Comparison of ENCODE assay signal across 19 cellular contexts in the genomic region with DNA sequence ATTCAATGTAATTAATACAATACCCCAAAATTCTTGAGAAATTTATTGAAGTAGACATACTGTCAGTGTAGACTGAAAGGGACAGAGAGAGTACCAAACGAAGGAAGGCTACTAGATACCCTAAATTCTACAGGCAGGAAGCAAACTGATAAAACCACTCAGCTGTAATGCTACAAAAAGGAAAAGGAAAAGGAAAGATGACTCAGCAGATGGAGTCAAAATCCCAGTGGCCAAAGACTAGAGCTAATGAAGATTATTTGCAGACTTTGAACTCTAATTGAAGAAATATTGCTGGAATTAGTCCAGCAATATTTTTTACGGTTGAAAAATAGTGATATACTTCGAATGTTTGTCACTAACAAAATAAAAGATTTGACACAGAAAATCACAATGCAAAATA.
A peak's percentile ranks its signal among the peaks of the same experiment; 100 is the strongest.
DNase-seq lines count a peak whose midpoint lies in the region; ATAC-seq, FAIRE-seq and TF ChIP-seq lines count a peak whose summit lies in the region.
"Had no signal": no experiment of that assay in that cellular context is flagged by ENCODE, and none has a peak within 500 bp of the region (broad histone marks: within the 10 kb centered on the region; RNA-seq: fewer than 3 reads in every experiment).

No MANE protein-coding gene starts in this region.

- H3K9ac ChIP-seq in SU-DHL-6 (ENCODE audit: low read length) = no peak overlapping the region
- H3K9ac ChIP-seq in HepG2 (ENCODE audit: insufficient read depth, low read depth, low read length) = no peak overlapping the region
- H3K9ac ChIP-seq in mesenchymal stem cell (ENCODE audit: low read length) = no peak overlapping the region

- H2AK5ac ChIP-seq in mesenchymal stem cell (ENCODE audit: low read length, severe bottlenecking) = no peak overlapping the region

- H3K4me3 ChIP-seq in A549 (no peak overlapping the region), GM23338 (no peak overlapping the region), SU-DHL-6 (ENCODE audit: insufficient read depth, low read length, poor library complexity, severe bottlenecking) (no peak overlapping the region), HepG2 (replicated peaks in 1 of 3; ENCODE audit: insufficient read depth in 1 of 3, low read depth in 2 of 3, low read length in 3 of 3) (no peak overlapping the region), lower lobe of right lung (no peak overlapping the region), mesenchymal stem cell (ENCODE audit: insufficient read depth in 1 of 2, low read depth in 1 of 2, low read length in 2 of 2) (no peak overlapping the region)

- intact Hi-C loops in HepG2 (cut with micrococcal nuclease; ENCODE audit: unreplicated experiment) = no loop called here
- intact Hi-C loops in lower lobe of right lung (cut with DNase I) = no loop called here

- TF ChIP-seq EP300 in A549 (IDR thresholded peaks at IDR 0.05) (no peak), HepG2 (IDR thresholded peaks at IDR 0.05; ENCODE audit: low read depth in 2 of 2, low read length in 2 of 2) (no peak), HepG2 (CRISPR knock-in tag; IDR thresholded peaks at IDR 0.05; ENCODE audit: borderline replicate concordance) (no peak)

- H3K4me2 ChIP-seq in A549 = no peak overlapping the region
- no peak overlapping the region for H3K4me2 ChIP-seq in GM23338
- H3K4me2 ChIP-seq in SU-DHL-6 (ENCODE audit: low read depth, low read length, poor library complexity, severe bottlenecking) = no peak overlapping the region
- H3K4me2 ChIP-seq in HepG2 (ENCODE audit: low read depth, low read length) = no peak overlapping the region
- no peak overlapping the region for H3K4me2 ChIP-seq in mesenchymal stem cell (ENCODE audit: low read length, poor library complexity, severe bottlenecking)

- H3K14ac ChIP-seq in mesenchymal stem cell (ENCODE audit: low read length in 2 of 2) = no peak overlapping the region

- H3K4ac ChIP-seq in mesenchymal stem cell (ENCODE audit: low read depth in 1 of 2, low read length in 2 of 2) = no peak overlapping the region

- H2BK15ac ChIP-seq in mesenchymal stem cell (ENCODE audit: low read depth, poor library complexity, severe bottlenecking) = no peak overlapping the region

- H3K27me3 Mint-ChIP-seq in GM23338 (ENCODE audit: insufficient read depth, low read depth, poor library complexity) = no peaks in the 10 kb centered on the region
- H3K27me3 Mint-ChIP-seq: CD4-positive, alpha-beta T cell had no signal

- TF ChIP-seq RAD21 in A549 (conservative IDR thresholded peaks at IDR 0.05 in 1 of 2, IDR thresholded peaks at IDR 0.05 in 1 of 2) (no peak), HepG2 (CRISPR knock-in tag; IDR thresholded peaks at IDR 0.05) (no peak)

- FAIRE-seq in A549 (lab: Jason Lieb, UNC) = no peak
- no peak for FAIRE-seq in HepG2 (lab: Jason Lieb, UNC)
- FAIRE-seq: GM12892 had no signal

- H2BK120ac ChIP-seq in mesenchymal stem cell (ENCODE audit: low read depth, low read length) = no peak overlapping the region

- H2AFZ ChIP-seq in GM23338 (no peak overlapping the region; the same call in 1 of the 2 replicates), SU-DHL-6 (ENCODE audit: low read depth, low read length, severe bottlenecking) (peak overlapping the region; percentile 70), HepG2 (ENCODE audit: low read length) (no peak overlapping the region), mesenchymal stem cell (ENCODE audit: low read depth, low read length) (no peak overlapping the region)

- H4K20me1 ChIP-seq in GM23338 (replicated peaks; ENCODE audit: insufficient read depth) (no peaks in the 10 kb centered on the region), SU-DHL-6 (ENCODE audit: low read depth, low read length) (no peaks in the 10 kb centered on the region), HepG2 (ENCODE audit: insufficient read depth, low read length) (no peaks in the 10 kb centered on the region)

- POLR2A ChIA-PET in A549 (lab: Yijun Ruan, JAX) (no interaction called here), HepG2 (lab: Yijun Ruan, JAX) (no interaction called here)

- 72% methylated on average over 3 of the region's 3 CpGs for WGBS in A549 (ENCODE audit: missing lambda C conversion rate)
- WGBS in HepG2 (ENCODE audit: low lambda C conversion rate) = 0% methylated on average over 3 of the region's 3 CpGs
- WGBS in mesenchymal stem cell = no CpG with 5 or more reads among the region's 3 CpGs

- no peak overlapping the region for H3K23ac ChIP-seq in mesenchymal stem cell (ENCODE audit: low read length in 2 of 2)

- H3K4me1 Mint-ChIP-seq in GM23338 = peaks cover 12% of the 10 kb centered on the region; the same call in 2 of the 3 replicates

- H3K27ac ChIP-seq in A549 = no peak overlapping the region
- H3K27ac ChIP-seq in GM23338 (ENCODE audit: low read depth) = no peak overlapping the region
- no peak overlapping the region for H3K27ac ChIP-seq in SU-DHL-6 (ENCODE audit: low read depth, low read length)
- no peak overlapping the region for H3K27ac ChIP-seq in HepG2 (ENCODE audit: extremely low read length, insufficient read depth, low read length)
- no peak overlapping the region for H3K27ac ChIP-seq in lower lobe of right lung
- H3K27ac ChIP-seq in mesenchymal stem cell (ENCODE audit: low read length, poor library complexity, severe bottlenecking) = no peak overlapping the region

- ATAC-seq in A549 (no peak), GM23338 (no peak), HepG2 (no peak), lower lobe of right lung (no peak)
- ATAC-seq: Panc1 had no signal

- H3K27ac Mint-ChIP-seq in GM23338 = peak overlapping the region; percentile 62; the same call in 1 of the 2 replicates
- H3K27ac Mint-ChIP-seq: CD4-positive, alpha-beta T cell had no signal

- no peak overlapping the region for H3K18ac ChIP-seq in mesenchymal stem cell (ENCODE audit: low read depth in 1 of 2, low read length in 2 of 2)

- H4K91ac ChIP-seq in mesenchymal stem cell (ENCODE audit: low read length) = no peak overlapping the region

- H3K4me1 ChIP-seq in A549 (no peaks in the 10 kb centered on the region), GM23338 (ENCODE audit: insufficient read depth) (peaks cover 5% of the 10 kb centered on the region; the same call in 1 of the 2 replicates), HepG2 (ENCODE audit: insufficient read depth, low read length) (no peaks in the 10 kb centered on the region), lower lobe of right lung (no peaks in the 10 kb centered on the region), mesenchymal stem cell (ENCODE audit: control insufficient read depth, insufficient read depth, low read depth, low read length) (no peaks in the 10 kb centered on the region)
- H3K4me1 ChIP-seq: Caco-2 had no signal

- H2BK5ac ChIP-seq in mesenchymal stem cell (ENCODE audit: low read depth, low read length, poor library complexity, severe bottlenecking) = no peak overlapping the region

- TF ChIP-seq POLR2A in A549 (IDR thresholded peaks at IDR 0.05; ENCODE audit: low read length) = no peak
- TF ChIP-seq POLR2A in HepG2 (IDR thresholded peaks at IDR 0.05; ENCODE audit: insufficient read depth in 1 of 2, low read depth in 2 of 2, low read length in 2 of 2) = no peak

- in situ Hi-C loops in HepG2 (cut with HindIII; ENCODE audit: extremely low pct_ligation_motif_present, low pct_unique_long_range_greater_than_20kb) = no loop called here

- no peak overlapping the region for H4K8ac ChIP-seq in mesenchymal stem cell (ENCODE audit: low read length)

- H3K79me2 ChIP-seq in GM23338 (replicated peaks; ENCODE audit: insufficient read depth) (no peaks in the 10 kb centered on the region), SU-DHL-6 (ENCODE audit: insufficient read depth, low read length) (no peaks in the 10 kb centered on the region), HepG2 (ENCODE audit: insufficient read depth, low read length) (no peaks in the 10 kb centered on the region)

- no peaks in the 10 kb centered on the region for H3K9me3 Mint-ChIP-seq in GM23338

- H2BK12ac ChIP-seq in mesenchymal stem cell (ENCODE audit: low read length in 2 of 2) = no peak overlapping the region

- H3K36me3 ChIP-seq in GM23338 (ENCODE audit: insufficient read depth) (no peaks in the 10 kb centered on the region), SU-DHL-6 (ENCODE audit: low read length) (no peaks in the 10 kb centered on the region), HepG2 (replicated peaks in 1 of 2; ENCODE audit: control insufficient read depth in 1 of 2, insufficient read depth in 2 of 2, low read length in 2 of 2) (no peaks in the 10 kb centered on the region), lower lobe of right lung (no peaks in the 10 kb centered on the region), mesenchymal stem cell (ENCODE audit: control insufficient read depth in 1 of 2, insufficient read depth in 2 of 2, low read depth in 1 of 2, low read length in 2 of 2) (no peaks in the 10 kb centered on the region)

- CTCF ChIA-PET in A549 (lab: Yijun Ruan, JAX) (no interaction called here), HepG2 (lab: Yijun Ruan, JAX; ENCODE audit: low intra/inter-chr PET ratio, low total read pairs) (no interaction called here)

- DNase-seq in A549 (ENCODE audit: low read depth in 1 of 2, low spot score in 1 of 2) (no peak), GM23338 (ENCODE audit: low spot score) (no peak), HepG2 (ENCODE audit: low spot score) (no peak), lower lobe of right lung (no peak), NCI-H2196 treated with DMSO at 0.1 percent for 48 hours (lab: John Stamatoyannopoulos, UW; ENCODE audit: unreplicated experiment) (no peak), mesenchymal stem cell (no peak)
- no peak for DNase-seq in activated T-cell treated with anti-CD3 and anti-CD28 coated beads, Interleukin-2, amount 50 U/mL, for 48 hours
- DNase-seq: Caco-2; CD4-positive, alpha-beta T cell; DND-41; GOT3; NCI-H1694 treated with DMSO at 0.1 percent for 48 hours; NCI-H2081 treated with DMSO at 0.1 percent for 48 hours; NCI-H2171 treated with DMSO at 0.1 percent for 48 hours; NCI-H748 treated with DMSO at 0.1 percent for 48 hours; SIG-M5 had no signal

- TF ChIP-seq CTCF in A549 (IDR thresholded peaks at IDR 0.05) (no peak), GM23338 (conservative IDR thresholded peaks at IDR 0.05; ENCODE audit: low read depth in 2 of 2) (no peak), SU-DHL-6 (IDR thresholded peaks at IDR 0.05; ENCODE audit: insufficient read depth, low read length, poor library complexity, severe bottlenecking) (no peak), HepG2 (CRISPR knock-in tag; IDR thresholded peaks at IDR 0.05) (no peak), lower lobe of right lung (IDR thresholded peaks at IDR 0.05) (no peak)

- H3F3A ChIP-seq in GM23338 (replicated peaks; ENCODE audit: low read depth) (no peaks in the 10 kb centered on the region), SU-DHL-6 (ENCODE audit: insufficient read depth) (no peaks in the 10 kb centered on the region)

- no peaks in the 10 kb centered on the region for H3K27me3 ChIP-seq in GM23338 (ENCODE audit: insufficient read depth)
- H3K27me3 ChIP-seq in SU-DHL-6 (ENCODE audit: low read length) = no peaks in the 10 kb centered on the region
- H3K27me3 ChIP-seq in HepG2 (ENCODE audit: control insufficient read depth in 1 of 2, insufficient read depth in 2 of 2, low read length in 2 of 2) = no peaks in the 10 kb centered on the region
- no peaks in the 10 kb centered on the region for H3K27me3 ChIP-seq in lower lobe of right lung (ENCODE audit: low read depth)
- H3K27me3 ChIP-seq in mesenchymal stem cell (ENCODE audit: control insufficient read depth in 1 of 2, insufficient read depth in 1 of 2, low read length in 2 of 2) = no peaks in the 10 kb centered on the region

- H3K4me3 Mint-ChIP-seq in GM23338 = no peak overlapping the region
- H3K4me3 Mint-ChIP-seq: CD4-positive, alpha-beta T cell had no signal

- BruUV-seq in HepG2 (replicated peaks; lab: Mats Ljungman, UMichigan) = no TSS peak

- no peaks in the 10 kb centered on the region for H3K36me3 Mint-ChIP-seq in GM23338 (ENCODE audit: low read depth)

- no peaks in the 10 kb centered on the region for H3K79me1 ChIP-seq in mesenchymal stem cell (replicated peaks; ENCODE audit: low read length, poor library complexity, severe bottlenecking)

- H3K9me3 ChIP-seq in A549 = no peaks in the 10 kb centered on the region
- H3K9me3 ChIP-seq in SU-DHL-6 (ENCODE audit: insufficient read depth, low read length) = no peaks in the 10 kb centered on the region
- H3K9me3 ChIP-seq in HepG2 (ENCODE audit: low read length) = no peaks in the 10 kb centered on the region
- no peaks in the 10 kb centered on the region for H3K9me3 ChIP-seq in lower lobe of right lung
- H3K9me3 ChIP-seq in mesenchymal stem cell (ENCODE audit: control insufficient read depth, low read length) = no peaks in the 10 kb centered on the region
- H3K9me3 ChIP-seq: Caco-2 had no signal

- H3K9me2 ChIP-seq in GM23338 (ENCODE audit: insufficient read depth) (no peaks in the 10 kb centered on the region), SU-DHL-6 (replicated peaks; ENCODE audit: insufficient read depth, low read length) (no peaks in the 10 kb centered on the region)

Comparison
In these comparisons a context has a peak if more than half of its experiments do, and no peak if none do; other contexts are left out.
1. Of the 38 proteins assayed by ChIP-seq in both HepG2 and A549: peak only in HepG2: NFE2L2; only in A549: none; in both: MAFK; in neither: 36.